1 cellular context compared by ENCODE assay signal in the genomic region with DNA sequence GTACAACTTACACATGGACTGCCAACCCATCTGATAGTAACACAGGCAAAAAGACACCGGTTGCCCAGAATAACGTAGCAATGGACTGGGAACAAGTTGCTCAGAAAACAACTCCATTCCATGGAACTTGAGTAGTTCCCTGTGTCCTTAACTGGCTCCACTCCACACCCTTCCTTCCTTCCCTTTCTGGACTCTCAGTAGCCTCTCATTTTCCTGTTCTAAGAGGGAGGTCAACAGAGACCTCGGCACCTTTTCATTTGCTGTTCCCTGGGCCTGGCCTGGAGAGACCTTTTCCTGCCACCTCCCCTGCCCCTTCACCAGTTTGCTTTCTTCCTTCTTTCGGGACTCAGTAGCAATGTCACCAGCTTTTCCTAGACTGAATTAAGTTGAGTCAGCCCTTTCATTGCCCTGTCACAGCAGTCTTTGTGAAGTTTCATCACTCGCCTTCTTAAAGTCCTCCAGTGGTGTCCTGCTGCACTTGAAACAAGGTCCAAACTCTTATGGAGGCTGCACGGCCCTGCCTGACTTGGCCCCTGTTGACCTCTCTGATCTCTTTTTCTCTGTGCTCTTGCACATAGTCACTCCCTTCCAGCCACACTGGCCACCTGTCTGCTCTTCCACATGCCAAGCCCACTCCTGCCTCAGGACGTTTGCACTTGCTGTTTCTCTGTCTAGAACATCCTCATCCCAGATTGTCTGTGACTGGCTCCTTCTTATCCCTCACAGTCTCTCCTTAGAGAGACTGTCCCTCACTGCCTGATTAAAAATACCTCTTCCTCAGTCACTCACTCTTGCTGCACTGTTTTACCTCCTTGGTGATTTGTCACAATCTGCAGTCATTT.
TF ChIP-seq lines count a peak whose summit lies in the region.

No MANE protein-coding gene starts in this region.

TF ChIP-seq in HepG2, 621 proteins besides CTCF, POLR2A, EP300 and RAD21 (continued from another document):
- TF ChIP-seq, protein P1, sequence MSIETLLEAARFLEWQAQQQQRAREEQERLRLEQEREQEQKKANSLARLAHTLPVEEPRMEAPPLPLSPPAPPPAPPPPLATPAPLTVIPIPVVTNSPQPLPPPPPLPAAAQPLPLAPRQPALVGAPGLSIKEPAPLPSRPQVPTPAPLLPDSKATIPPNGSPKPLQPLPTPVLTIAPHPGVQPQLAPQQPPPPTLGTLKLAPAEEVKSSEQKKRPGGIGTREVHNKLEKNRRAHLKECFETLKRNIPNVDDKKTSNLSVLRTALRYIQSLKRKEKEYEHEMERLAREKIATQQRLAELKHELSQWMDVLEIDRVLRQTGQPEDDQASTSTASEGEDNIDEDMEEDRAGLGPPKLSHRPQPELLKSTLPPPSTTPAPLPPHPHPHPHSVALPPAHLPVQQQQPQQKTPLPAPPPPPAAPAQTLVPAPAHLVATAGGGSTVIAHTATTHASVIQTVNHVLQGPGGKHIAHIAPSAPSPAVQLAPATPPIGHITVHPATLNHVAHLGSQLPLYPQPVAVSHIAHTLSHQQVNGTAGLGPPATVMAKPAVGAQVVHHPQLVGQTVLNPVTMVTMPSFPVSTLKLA (IDR thresholded peaks at IDR 0.05) = no peak
- TF ChIP-seq ZNF207 (IDR thresholded peaks at IDR 0.05; ENCODE audit: borderline replicate concordance) = no peak
- TF ChIP-seq MIER2 (CRISPR knock-in tag; IDR thresholded peaks at IDR 0.05) = no peak
- TF ChIP-seq, protein P2, sequence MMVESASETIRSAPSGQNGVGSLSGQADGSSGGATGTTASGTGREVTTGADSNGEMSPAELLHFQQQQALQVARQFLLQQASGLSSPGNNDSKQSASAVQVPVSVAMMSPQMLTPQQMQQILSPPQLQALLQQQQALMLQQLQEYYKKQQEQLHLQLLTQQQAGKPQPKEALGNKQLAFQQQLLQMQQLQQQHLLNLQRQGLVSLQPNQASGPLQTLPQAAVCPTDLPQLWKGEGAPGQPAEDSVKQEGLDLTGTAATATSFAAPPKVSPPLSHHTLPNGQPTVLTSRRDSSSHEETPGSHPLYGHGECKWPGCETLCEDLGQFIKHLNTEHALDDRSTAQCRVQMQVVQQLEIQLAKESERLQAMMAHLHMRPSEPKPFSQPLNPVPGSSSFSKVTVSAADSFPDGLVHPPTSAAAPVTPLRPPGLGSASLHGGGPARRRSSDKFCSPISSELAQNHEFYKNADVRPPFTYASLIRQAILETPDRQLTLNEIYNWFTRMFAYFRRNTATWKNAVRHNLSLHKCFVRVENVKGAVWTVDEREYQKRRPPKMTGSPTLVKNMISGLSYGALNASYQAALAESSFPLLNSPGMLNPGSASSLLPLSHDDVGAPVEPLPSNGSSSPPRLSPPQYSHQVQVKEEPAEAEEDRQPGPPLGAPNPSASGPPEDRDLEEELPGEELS (CRISPR knock-in tag; IDR thresholded peaks at IDR 0.05) = no peak
- no peak for TF ChIP-seq RFX3 (CRISPR knock-in tag; IDR thresholded peaks at IDR 0.05)
- TF ChIP-seq PLRG1 (conservative IDR thresholded peaks at IDR 0.05) = no peak
- TF ChIP-seq FOXP1 (IDR thresholded peaks at IDR 0.05) = no peak
- TF ChIP-seq FOXP1 (CRISPR knock-in tag; IDR thresholded peaks at IDR 0.05) = no peak
- TF ChIP-seq PHF20 (CRISPR knock-in tag; IDR thresholded peaks at IDR 0.05) = no peak
- TF ChIP-seq ZNF629 (CRISPR knock-in tag; conservative IDR thresholded peaks at IDR 0.05) = no peak
- no peak for TF ChIP-seq ZNF232 (CRISPR knock-in tag; IDR thresholded peaks at IDR 0.05; ENCODE audit: borderline replicate concordance)
- TF ChIP-seq MAFK (conservative IDR thresholded peaks at IDR 0.05 in 1 of 2, IDR thresholded peaks at IDR 0.05 in 1 of 2; ENCODE audit: low read length in 2 of 2) = peak; percentile 50 to 58
